1 cellular context compared by ENCODE assay signal in genomic region chr21:44723177-44724131, GRCh38.
A peak's percentile ranks its signal among the peaks of the same experiment; 100 is the strongest.
TF ChIP-seq lines count a peak whose summit lies in the region.

No MANE protein-coding gene starts in this region.

TF ChIP-seq in H1, 55 proteins besides CTCF, POLR2A, EP300 and RAD21:
- TF ChIP-seq ATF3 (IDR thresholded peaks at IDR 0.05; ENCODE audit: insufficient read depth, low read depth, low read length) = no peak
- no peak for TF ChIP-seq BCL11A (IDR thresholded peaks at IDR 0.05; ENCODE audit: low read depth in 2 of 2, low read length in 2 of 2)
- no peak for TF ChIP-seq SRF (IDR thresholded peaks at IDR 0.05; ENCODE audit: low read depth, low read length)
- no peak for TF ChIP-seq GTF2F1 (IDR thresholded peaks at IDR 0.05; ENCODE audit: borderline replicate concordance, low read depth, low read length)
- TF ChIP-seq ASH2L (IDR thresholded peaks at IDR 0.05; ENCODE audit: low read length) = peak; percentile 26
- TF ChIP-seq CBX5 (IDR thresholded peaks at IDR 0.05; ENCODE audit: low read depth, low read length) = no peak
- no peak for TF ChIP-seq NANOG (IDR thresholded peaks at IDR 0.05; ENCODE audit: insufficient read depth, low read depth, low read length, poor library complexity, severe bottlenecking)
- TF ChIP-seq CBX8 (IDR thresholded peaks at IDR 0.05; ENCODE audit: borderline replicate concordance, low read depth, low read length) = no peak
- TF ChIP-seq SIX5 (IDR thresholded peaks at IDR 0.05; ENCODE audit: low read depth, low read length) = no peak
- TF ChIP-seq YY1 (IDR thresholded peaks at IDR 0.05; ENCODE audit: low read depth, low read length) = no peak
- no peak for TF ChIP-seq ATF2 (IDR thresholded peaks at IDR 0.05; ENCODE audit: low read length)
- TF ChIP-seq HDAC6 (IDR thresholded peaks at IDR 0.05; ENCODE audit: low read depth, low read length) = no peak
- no peak for TF ChIP-seq CREB1 (IDR thresholded peaks at IDR 0.05)
- peak; percentile 23 for TF ChIP-seq RNF2 (IDR thresholded peaks at IDR 0.05; ENCODE audit: borderline replicate concordance, low read depth, low read length, missing control alignments, poor library complexity, severe bottlenecking)
- TF ChIP-seq SAP30 (IDR thresholded peaks at IDR 0.05; ENCODE audit: insufficient read depth, insufficient replicate concordance, low read length) = no peak
- no peak for TF ChIP-seq TAF7 (optimal IDR thresholded peaks at IDR 0.05; ENCODE audit: borderline replicate concordance, low read depth, low read length)
- TF ChIP-seq SIRT6 (IDR thresholded peaks at IDR 0.05; ENCODE audit: low read length) = no peak
- no peak for TF ChIP-seq CHD1 (IDR thresholded peaks at IDR 0.05; ENCODE audit: low read depth, low read length)
- no peak for TF ChIP-seq EZH2 (IDR thresholded peaks at IDR 0.05; ENCODE audit: low read depth, low read length, severe bottlenecking)
- no peak for TF ChIP-seq PHF8 (conservative IDR thresholded peaks at IDR 0.05; ENCODE audit: low read depth, low read length)
- TF ChIP-seq TEAD4 (IDR thresholded peaks at IDR 0.05; ENCODE audit: low read depth, low read length) = no peak
- no peak for TF ChIP-seq TAF1 (IDR thresholded peaks at IDR 0.05; ENCODE audit: low read depth, low read length)
- TF ChIP-seq POU5F1 (IDR thresholded peaks at IDR 0.05; ENCODE audit: low read depth, low read length) = no peak
- peak; percentile 49 for TF ChIP-seq MAX (IDR thresholded peaks at IDR 0.05)
- no peak for TF ChIP-seq EGR1 (IDR thresholded peaks at IDR 0.05; ENCODE audit: borderline replicate concordance, low read depth, low read length)
- TF ChIP-seq TCF12 (IDR thresholded peaks at IDR 0.05; ENCODE audit: low read depth, low read length) = no peak
- no peak for TF ChIP-seq POLR2AphosphoS5 (IDR thresholded peaks at IDR 0.05; ENCODE audit: low read depth, low read length)
- peak; percentile 82 for TF ChIP-seq E2F6 (IDR thresholded peaks at IDR 0.05)
- TF ChIP-seq CEBPB (IDR thresholded peaks at IDR 0.05; ENCODE audit: low read depth, low read length) = no peak
- TF ChIP-seq RFX5 (IDR thresholded peaks at IDR 0.05; ENCODE audit: borderline replicate concordance, low read depth, low read length) = no peak
- TF ChIP-seq RBBP5 (IDR thresholded peaks at IDR 0.05; ENCODE audit: borderline replicate concordance, low read depth, low read length) = no peak
- no peak for TF ChIP-seq JUN (IDR thresholded peaks at IDR 0.05; ENCODE audit: low read depth, low read length)
